Comparison of ENCODE assay signal across 13 cellular contexts in genomic region chr2:11399113-11399762, GRCh38. TPM values are rescaled to one million over a fixed set of nuclear protein-coding genes. Genes with fewer than 3 reads are reported as not detected.
DNase-seq lines count a peak whose midpoint lies in the region; FAIRE-seq and TF ChIP-seq lines count a peak whose summit lies in the region.
"Had no signal": no experiment of that assay in that cellular context is flagged by ENCODE, and none has a peak within 500 bp of the region (broad histone marks: within the 10 kb centered on the region; RNA-seq: fewer than 3 reads in every experiment).

No MANE protein-coding gene starts in this region.

- H2BK12ac ChIP-seq in H9 (ENCODE audit: insufficient read length, low read depth, low read length), result no peak overlapping the region

- no peak overlapping the region for H2AFZ ChIP-seq in H9 (ENCODE audit: low read length)
- no peak overlapping the region for H2AFZ ChIP-seq in neural progenitor cell (replicated peaks)

- no peak overlapping the region for H4K8ac ChIP-seq in H9 (replicated peaks; ENCODE audit: insufficient read length, low read depth, low read length)

- H4K20me1 ChIP-seq in H9 (ENCODE audit: control insufficient read depth, insufficient read depth, insufficient read length) (no peaks in the 10 kb centered on the region), neural progenitor cell (ENCODE audit: low read depth) (no peaks in the 10 kb centered on the region)

- H3T11ph ChIP-seq in H9 (ENCODE audit: low read length), result no peak overlapping the region

- no peak overlapping the region for H3K4me3 ChIP-seq in neural progenitor cell
- H3K4me3 ChIP-seq in small intestine (ENCODE audit: low read depth in 1 of 2, low read length in 2 of 2), result no peak overlapping the region

- no peak overlapping the region for H2BK15ac ChIP-seq in H9 (ENCODE audit: low read depth, low read length)

- no peaks in the 10 kb centered on the region for H3F3A ChIP-seq in neural progenitor cell (ENCODE audit: low read depth)

- H3K27ac ChIP-seq in H9 (ENCODE audit: insufficient read length, low read depth, low read length) (no peak overlapping the region), neural progenitor cell (no peak overlapping the region), small intestine (ENCODE audit: low read depth in 1 of 2, low read length in 1 of 2) (peak overlapping the region in 1 of 2 donors; percentile 52), substantia nigra (ENCODE audit: low read depth, low read length, poor library complexity, severe bottlenecking) (no peak overlapping the region)
- H3K27ac ChIP-seq: 22Rv1 had no signal

- no peaks in the 10 kb centered on the region for H3K79me2 ChIP-seq in H9 (ENCODE audit: insufficient read depth, low read length)
- no peaks in the 10 kb centered on the region for H3K79me2 ChIP-seq in neural progenitor cell (ENCODE audit: low read depth)

- H3K36me3 ChIP-seq in neural progenitor cell (no peaks in the 10 kb centered on the region), small intestine (ENCODE audit: control insufficient read depth in 2 of 2, insufficient read depth in 2 of 2, low read length in 2 of 2) (no peaks in the 10 kb centered on the region)

- H3K14ac ChIP-seq in H9 (ENCODE audit: insufficient read depth, low read length), result no peak overlapping the region

- no CpG with 5 or more reads among the region's 14 CpGs for WGBS in H9 (ENCODE audit: extremely low coverage, insufficient read length, low lambda C conversion rate)
- 55 to 82% (median 63%) methylated on average over 14 of the region's 14 CpGs for WGBS in small intestine, 3 donors

- no peak overlapping the region for H2AK5ac ChIP-seq in H9 (ENCODE audit: insufficient read length, low read length)

- H4K91ac ChIP-seq in H9 (ENCODE audit: insufficient read length, low read depth, low read length), result no peak overlapping the region

- no peak overlapping the region for H3K18ac ChIP-seq in H9 (ENCODE audit: insufficient read length, low read depth, low read length)

- H3K23me2 ChIP-seq in H9 (ENCODE audit: insufficient read length, low read depth, low read length, poor library complexity, severe bottlenecking), result no peaks in the 10 kb centered on the region

- no peak overlapping the region for H3K56ac ChIP-seq in H9 (ENCODE audit: insufficient read length, low read depth, low read length)

- H3K4ac ChIP-seq in H9 (ENCODE audit: low read depth, low read length), result no peak overlapping the region

- FAIRE-seq in small intestine (lab: Jason Lieb, UNC), result no peak

- no peaks in the 10 kb centered on the region for H3K79me1 ChIP-seq in H9 (ENCODE audit: insufficient read depth, low read depth, low read length, poor library complexity, severe bottlenecking)

- H4K5ac ChIP-seq in H9 (ENCODE audit: insufficient read length, low read depth, low read length), result no peak overlapping the region

- H3K27me3 ChIP-seq in H9 (ENCODE audit: insufficient read depth, low read length) (no peaks in the 10 kb centered on the region), neural progenitor cell (no peaks in the 10 kb centered on the region), small intestine (ENCODE audit: control insufficient read depth in 2 of 2, insufficient read depth in 2 of 2, low read length in 2 of 2) (no peaks in the 10 kb centered on the region)

- no peak overlapping the region for H2BK120ac ChIP-seq in H9 (ENCODE audit: low read depth, low read length, poor library complexity, severe bottlenecking)

- H3K9me3 ChIP-seq in H9 (ENCODE audit: control insufficient read depth, low read depth, low read length) (no peaks in the 10 kb centered on the region), neural progenitor cell (ENCODE audit: low read depth) (no peaks in the 10 kb centered on the region), small intestine (ENCODE audit: control insufficient read depth, low read depth) (no peaks in the 10 kb centered on the region)
- H3K9me3 ChIP-seq: Caco-2 had no signal

- no peak overlapping the region for H2BK5ac ChIP-seq in H9 (ENCODE audit: insufficient read length, low read length)

- H3K23ac ChIP-seq in H9 (ENCODE audit: insufficient read length, low read depth, low read length), result no peak overlapping the region

- peak overlapping the region in 2 of 3 experiments; percentile 24 to 27; a peak in 1 of 7 replicates for H3K27ac Mint-ChIP-seq in H9
- no peak overlapping the region for H3K27ac Mint-ChIP-seq in neural progenitor cell

- H3K9ac ChIP-seq in H9 (ENCODE audit: extremely low read depth, insufficient read length, low read length), result no peak overlapping the region
- H3K9ac ChIP-seq in neural progenitor cell, result no peak overlapping the region

- H3K4me3 Mint-ChIP-seq in H9 (no peak overlapping the region), neural progenitor cell (no peak overlapping the region)
- H3K4me3 Mint-ChIP-seq: CD14-positive monocyte; CD8-positive, alpha-beta memory T cell had no signal

- no peaks in the 10 kb centered on the region; a peak in 1 of 7 replicates for H3K36me3 Mint-ChIP-seq in H9 (ENCODE audit: insufficient read depth in 1 of 3, low read depth in 3 of 3)
- no peaks in the 10 kb centered on the region for H3K36me3 Mint-ChIP-seq in neural progenitor cell
- H3K36me3 Mint-ChIP-seq: CD14-positive monocyte; CD8-positive, alpha-beta memory T cell had no signal

- no peaks in the 10 kb centered on the region for H3K4me1 ChIP-seq in H9 (ENCODE audit: insufficient read depth, low read length)
- H3K4me1 ChIP-seq in neural progenitor cell, result no peaks in the 10 kb centered on the region
- H3K4me1 ChIP-seq in small intestine (ENCODE audit: control insufficient read depth in 2 of 2, insufficient read depth in 1 of 2, low read depth in 1 of 2, low read length in 1 of 2), result peaks cover 5 to 6% of the 10 kb centered on the region in 2 donors

- TF ChIP-seq CTCF in H9 (conservative IDR thresholded peaks at IDR 0.05) (no peak), neural progenitor cell (IDR thresholded peaks at IDR 0.05) (no peak)

- peaks cover 7 to 18% of the 10 kb centered on the region in 2 experiments for H3K4me1 Mint-ChIP-seq in H9
- H3K4me1 Mint-ChIP-seq in neural progenitor cell, result peaks cover 40% of the 10 kb centered on the region
- H3K4me1 Mint-ChIP-seq: CD8-positive, alpha-beta memory T cell had no signal

- intact Hi-C loops in head of caudate nucleus (cut with DNase I), result no loop called here

- DNase-seq in H9, result no peak
- DNase-seq in head of caudate nucleus, result peak in 33 of 42 donors; percentile 21 to 86 (median 55)
- peak; percentile 19 for DNase-seq in neural progenitor cell (ENCODE audit: low spot score)
- DNase-seq in small intestine, result peak; percentile 80
- DNase-seq in substantia nigra (lab: John Stamatoyannopoulos, UW), result no peak
- DNase-seq in CD1c-positive myeloid dendritic cell (ENCODE audit: extremely low spot score), result no peak
- DNase-seq in NCI-H187 treated with DMSO at 0.1 percent for 48 hours (lab: John Stamatoyannopoulos, UW), result no peak
- DNase-seq in hippocampal formation (lab: John Stamatoyannopoulos, UW), result no peak
- DNase-seq: Caco-2; CD8-positive, alpha-beta memory T cell; GF-D8 had no signal

- H3K27me3 Mint-ChIP-seq in H9 (ENCODE audit: low read depth) (no peaks in the 10 kb centered on the region; the same call in 1 of the 2 replicates), neural progenitor cell (ENCODE audit: insufficient read depth, low read depth) (peaks cover 6% of the 10 kb centered on the region)

- H2BK20ac ChIP-seq in H9 (ENCODE audit: low read depth, low read length, poor library complexity, severe bottlenecking), result no peak overlapping the region

- H3K4me2 ChIP-seq in H9 (ENCODE audit: insufficient read depth, insufficient read length, low read length) (no peak overlapping the region), neural progenitor cell (no peak overlapping the region)

- H3K9me3 Mint-ChIP-seq in H9, result no peaks in the 10 kb centered on the region
- peaks cover 3% of the 10 kb centered on the region for H3K9me3 Mint-ChIP-seq in neural progenitor cell
- H3K9me3 Mint-ChIP-seq: CD8-positive, alpha-beta memory T cell had no signal

RNA-seq across cellular contexts. Expression of gene ROCK2, which starts 54.8 kb away (rescaled TPM):
- total RNA-seq in H9 (2021), result 33.2 and 35.1 TPM in 2 replicates
- 22.3 and 36.1 TPM in 2 replicates for total RNA-seq in neural progenitor cell (ENCODE audit: low replicate concordance)
- polyA plus RNA-seq in small intestine, result 10 to 100 TPM; 12.0 to 17.7 (median 14.3) TPM

Comparison
In these comparisons a context has a peak if more than half of its experiments do, and no peak if none do; other contexts are left out.
1. DNase-seq: peak in head of caudate nucleus (33 of 42), neural progenitor cell (single experiment) and small intestine (single experiment); none in H9 (single experiment), substantia nigra (0 of 49), CD1c-positive myeloid dendritic cell (single experiment), NCI-H187 treated with DMSO at 0.1 percent for 48 hours (single experiment) and hippocampal formation (0 of 2).